In genomic region chr5:179418972-179419371, GRCh38 we compare ENCODE assay signal across 21 cellular contexts.
DNase-seq lines count a peak whose midpoint lies in the region; ATAC-seq and TF ChIP-seq lines count a peak whose summit lies in the region.
"Had no signal": no experiment of that assay in that cellular context is flagged by ENCODE, and none has a peak within 500 bp of the region (broad histone marks: within the 10 kb centered on the region; RNA-seq: fewer than 3 reads in every experiment).

No MANE protein-coding gene starts in this region.

- H3K4me3 Mint-ChIP-seq in chondrocyte (ENCODE audit: unreplicated experiment) (no peak overlapping the region), GM23338 (no peak overlapping the region)
- H3K4me3 Mint-ChIP-seq: CD14-positive monocyte; CD4-positive, alpha-beta T cell; CD8-positive, alpha-beta memory T cell had no signal

- H3K27ac Mint-ChIP-seq in chondrocyte (ENCODE audit: unreplicated experiment), result no peak overlapping the region
- no peak overlapping the region for H3K27ac Mint-ChIP-seq in GM23338
- H3K27ac Mint-ChIP-seq: CD4-positive, alpha-beta T cell; CD8-positive, alpha-beta memory T cell had no signal

- no peak overlapping the region for H3K4me2 ChIP-seq in GM23338
- H3K4me2 ChIP-seq: A549; BLaER1 treated with 17β-estradiol and CSF1 and Interleukin-3, amounts not matched to agents 10 nM and 100 nM had no signal

- no peak overlapping the region for H3K4me3 ChIP-seq in GM23338
- H3K4me3 ChIP-seq: A549; BLaER1 treated with 17β-estradiol and CSF1 and Interleukin-3, amounts not matched to agents 10 nM and 100 nM had no signal

- H3F3A ChIP-seq in GM23338 (replicated peaks; ENCODE audit: low read depth), result no peaks in the 10 kb centered on the region

- no peak overlapping the region for H3K27ac ChIP-seq in GM23338 (ENCODE audit: low read depth)
- H3K27ac ChIP-seq: A549; BLaER1 treated with 17β-estradiol and CSF1 and Interleukin-3, amounts not matched to agents 10 nM and 100 nM had no signal

- H3K9me3 Mint-ChIP-seq in chondrocyte (ENCODE audit: low read depth) (no peaks in the 10 kb centered on the region), GM23338 (no peaks in the 10 kb centered on the region; the same call in 2 of the 3 replicates)
- H3K9me3 Mint-ChIP-seq: CD4-positive, alpha-beta T cell; CD8-positive, alpha-beta memory T cell had no signal

- no peaks in the 10 kb centered on the region for H3K9me2 ChIP-seq in GM23338 (ENCODE audit: insufficient read depth)

- no peaks in the 10 kb centered on the region for H3K4me1 ChIP-seq in GM23338 (ENCODE audit: insufficient read depth)
- H3K4me1 ChIP-seq: A549, BE2C had no signal

- H3K27me3 Mint-ChIP-seq in chondrocyte (ENCODE audit: low read depth) (peaks cover 8% of the 10 kb centered on the region), GM23338 (ENCODE audit: insufficient read depth, low read depth, poor library complexity) (peaks cover 2% of the 10 kb centered on the region)
- H3K27me3 Mint-ChIP-seq: CD4-positive, alpha-beta T cell had no signal

- H3K4me1 Mint-ChIP-seq in chondrocyte (ENCODE audit: low read depth) (no peaks in the 10 kb centered on the region), GM23338 (no peaks in the 10 kb centered on the region; the same call in 1 of the 3 replicates)
- H3K4me1 Mint-ChIP-seq: CD14-positive monocyte; CD8-positive, alpha-beta memory T cell had no signal

- intact Hi-C loops in cardiac septum (cut with DNase I), result no loop called here
- intact Hi-C loops in left ventricle myocardium superior (cut with micrococcal nuclease), result no loop called here

- H3K36me3 Mint-ChIP-seq in chondrocyte (ENCODE audit: low read depth), result no peaks in the 10 kb centered on the region
- H3K36me3 Mint-ChIP-seq in GM23338 (ENCODE audit: low read depth), result no peaks in the 10 kb centered on the region
- H3K36me3 Mint-ChIP-seq: CD14-positive monocyte; CD8-positive, alpha-beta memory T cell had no signal

- no peaks in the 10 kb centered on the region for H3K27me3 ChIP-seq in GM23338 (ENCODE audit: insufficient read depth)
- H3K27me3 ChIP-seq: BLaER1 treated with 17β-estradiol and CSF1 and Interleukin-3, amounts not matched to agents 10 nM and 100 nM had no signal

- no peaks in the 10 kb centered on the region for H3K36me3 ChIP-seq in GM23338 (ENCODE audit: insufficient read depth)
- H3K36me3 ChIP-seq: BE2C; BLaER1 treated with 17β-estradiol and CSF1 and Interleukin-3, amounts not matched to agents 10 nM and 100 nM had no signal

- no peaks in the 10 kb centered on the region for H3K79me2 ChIP-seq in GM23338 (replicated peaks; ENCODE audit: insufficient read depth)

- DNase-seq in cardiac septum (ENCODE audit: low spot score) (peak; percentile 67), left ventricle myocardium superior (no peak), chondrocyte (ENCODE audit: low spot score) (peak; percentile 51), islet precursor cell (peak; percentile 37), GM23338 (ENCODE audit: low spot score) (no peak), mesenteric fat pad (ENCODE audit: low spot score) (no peak), HuH-7 (ENCODE audit: low spot score) (no peak)
- DNase-seq: 8988T; ACHN; AML-193; BE2C; CD4-positive, alpha-beta T cell; CD8-positive, alpha-beta memory T cell; DMS 273 treated with DMSO at 0.1 percent for 48 hours; DMS79; GF-D8; GOT3; HCEC 1CT had no signal

- H2AFZ ChIP-seq in GM23338, result no peak overlapping the region

- H4K20me1 ChIP-seq in GM23338 (replicated peaks; ENCODE audit: insufficient read depth), result no peaks in the 10 kb centered on the region
- H4K20me1 ChIP-seq: BLaER1 treated with 17β-estradiol and CSF1 and Interleukin-3, amounts not matched to agents 10 nM and 100 nM had no signal

- no peak for TF ChIP-seq CTCF in chondrocyte (IDR thresholded peaks at IDR 0.05)
- TF ChIP-seq CTCF in GM23338 (conservative IDR thresholded peaks at IDR 0.05; ENCODE audit: low read depth in 2 of 2), result no peak

- no peak for ATAC-seq in left ventricle myocardium superior
- no peak for ATAC-seq in GM23338
- ATAC-seq: A549 had no signal

TF ChIP-seq in GM23338, 12 proteins besides CTCF, POLR2A, EP300 and RAD21:
- TF ChIP-seq CREB1 (CRISPR knock-in tag; IDR thresholded peaks at IDR 0.05; ENCODE audit: low read depth), result no peak

Comparison
In these comparisons a context has a peak if more than half of its experiments do, and no peak if none do; other contexts are left out.
1. DNase-seq: peak in cardiac septum (single experiment), chondrocyte (single experiment) and islet precursor cell (single experiment); none in left ventricle myocardium superior (single experiment), GM23338 (single experiment), mesenteric fat pad (single experiment) and HuH-7 (single experiment).